Comparison of ENCODE assay signal across 14 cellular contexts in the genomic region with DNA sequence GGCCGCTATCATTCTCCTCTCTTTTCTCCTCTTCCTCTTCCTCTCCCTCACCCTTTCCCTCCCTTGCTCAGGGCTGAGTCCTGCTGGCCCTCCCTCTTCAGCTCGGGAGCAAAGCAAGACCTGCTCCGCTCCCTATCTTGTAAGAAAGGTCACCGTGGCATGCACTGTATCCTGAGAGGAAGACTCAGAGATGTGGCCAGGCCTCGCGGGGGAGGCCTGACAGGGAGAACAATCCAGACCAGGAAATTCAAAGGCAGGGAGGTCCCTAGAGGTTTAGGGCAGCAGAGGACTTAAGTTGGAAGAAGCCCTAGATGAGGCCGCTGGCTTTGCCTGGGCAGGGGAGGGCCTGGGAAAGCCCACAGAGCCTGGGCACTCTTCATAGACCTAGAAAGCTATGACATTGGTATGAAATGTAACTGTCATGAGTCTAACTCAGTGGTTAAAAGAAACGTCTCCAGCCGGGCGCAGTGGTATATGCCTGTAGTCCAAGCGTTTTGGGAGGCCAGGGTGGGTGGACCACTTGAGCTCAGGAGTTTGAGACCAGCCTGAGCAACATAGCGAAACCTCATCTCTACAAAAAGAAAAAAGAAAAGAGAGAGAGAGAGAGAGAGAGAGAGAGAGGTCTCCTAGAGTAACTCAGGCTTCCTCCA. TPM values are rescaled to one million over a fixed set of nuclear protein-coding genes. Genes with fewer than 3 reads are reported as not detected.
DNase-seq lines count a peak whose midpoint lies in the region; ATAC-seq and TF ChIP-seq lines count a peak whose summit lies in the region.
"Had no signal": no experiment of that assay in that cellular context is flagged by ENCODE, and none has a peak within 500 bp of the region (broad histone marks: within the 10 kb centered on the region; RNA-seq: fewer than 3 reads in every experiment).

No MANE protein-coding gene starts in this region.

- H3K9me3 Mint-ChIP-seq in CD14-positive monocyte (no peaks in the 10 kb centered on the region), GM23338 (no peaks in the 10 kb centered on the region; the same call in 2 of the 3 replicates)
- no peaks in the 10 kb centered on the region for H3K9me3 Mint-ChIP-seq in activated CD8-positive, alpha-beta memory T cell treated with anti-CD3 and anti-CD28 coated beads, Interleukin-2, amount 10 ng/mL, durations not matched to agents 7 days and 5 days (ENCODE audit: low read depth)
- H3K9me3 Mint-ChIP-seq: activated naive CD4-positive, alpha-beta T cell treated with anti-CD3 and anti-CD28 coated beads, Interleukin-2, amount 50 U/mL, for 24 hours; CD4-positive, alpha-beta memory T cell; naive B cell had no signal

- peak overlapping the region; percentile 45 for H2AK5ac ChIP-seq in mesenchymal stem cell (ENCODE audit: low read length, severe bottlenecking)

- H2BK15ac ChIP-seq in mesenchymal stem cell (ENCODE audit: low read depth, poor library complexity, severe bottlenecking), result no peak overlapping the region

- H3K4me3 ChIP-seq in GM23338 (no peak overlapping the region), mesenchymal stem cell (ENCODE audit: insufficient read depth in 1 of 2, low read depth in 1 of 2, low read length in 2 of 2) (no peak overlapping the region), MG63 (no peak overlapping the region)

- no peak overlapping the region for H3K23ac ChIP-seq in mesenchymal stem cell (ENCODE audit: low read length in 2 of 2)

- peaks cover 14% of the 10 kb centered on the region for H3K4me1 ChIP-seq in GM23338 (ENCODE audit: insufficient read depth)
- peaks cover 5% of the 10 kb centered on the region for H3K4me1 ChIP-seq in mesenchymal stem cell (ENCODE audit: control insufficient read depth, insufficient read depth, low read depth, low read length)

- H3K36me3 ChIP-seq in GM23338 (ENCODE audit: insufficient read depth) (no peaks in the 10 kb centered on the region), mesenchymal stem cell (ENCODE audit: control insufficient read depth in 1 of 2, insufficient read depth in 2 of 2, low read depth in 1 of 2, low read length in 2 of 2) (peaks cover 0 to 4% of the 10 kb centered on the region in 2 experiments), MG63 (no peaks in the 10 kb centered on the region)

- H3K9me3 ChIP-seq in mesenchymal stem cell (ENCODE audit: control insufficient read depth, low read length) (no peaks in the 10 kb centered on the region), MG63 (no peaks in the 10 kb centered on the region)

- peaks cover 15% of the 10 kb centered on the region for H3K4me1 Mint-ChIP-seq in CD14-positive monocyte
- peaks cover 12% of the 10 kb centered on the region for H3K4me1 Mint-ChIP-seq in GM23338
- peaks cover 7% of the 10 kb centered on the region for H3K4me1 Mint-ChIP-seq in activated CD8-positive, alpha-beta memory T cell treated with anti-CD3 and anti-CD28 coated beads, Interleukin-2, amount 10 ng/mL, durations not matched to agents 7 days and 5 days
- H3K4me1 Mint-ChIP-seq: activated naive CD4-positive, alpha-beta T cell treated with anti-CD3 and anti-CD28 coated beads, Interleukin-2, amount 50 U/mL, for 24 hours had no signal

- peak overlapping the region in 1 of 2 experiments; percentile 6 for H2BK12ac ChIP-seq in mesenchymal stem cell (ENCODE audit: low read length in 2 of 2)

- H3K27me3 Mint-ChIP-seq in CD14-positive monocyte (ENCODE audit: low read depth in 3 of 3) (peaks cover 0 to 2% (median 1%) of the 10 kb centered on the region in 3 donors), GM23338 (ENCODE audit: insufficient read depth, low read depth, poor library complexity) (peaks cover 8% of the 10 kb centered on the region)
- H3K27me3 Mint-ChIP-seq in activated CD8-positive, alpha-beta memory T cell treated with anti-CD3 and anti-CD28 coated beads, Interleukin-2, amount 10 ng/mL, durations not matched to agents 7 days and 5 days, result peaks cover 23% of the 10 kb centered on the region
- H3K27me3 Mint-ChIP-seq: activated naive CD4-positive, alpha-beta T cell treated with anti-CD3 and anti-CD28 coated beads, Interleukin-2, amount 50 U/mL, for 24 hours; CD4-positive, alpha-beta memory T cell; naive B cell had no signal

- H3K36me3 Mint-ChIP-seq in CD14-positive monocyte, result peaks cover 12 to 26% of the 10 kb centered on the region in 2 donors
- no peaks in the 10 kb centered on the region for H3K36me3 Mint-ChIP-seq in GM23338 (ENCODE audit: low read depth)
- peaks cover 4% of the 10 kb centered on the region for H3K36me3 Mint-ChIP-seq in activated CD8-positive, alpha-beta memory T cell treated with anti-CD3 and anti-CD28 coated beads, Interleukin-2, amount 10 ng/mL, durations not matched to agents 7 days and 5 days

- peak overlapping the region in 1 of 2 experiments; percentile 37 for H3K18ac ChIP-seq in mesenchymal stem cell (ENCODE audit: low read depth in 1 of 2, low read length in 2 of 2)

- H3F3A ChIP-seq in GM23338 (replicated peaks; ENCODE audit: low read depth), result no peaks in the 10 kb centered on the region

- H4K8ac ChIP-seq in mesenchymal stem cell (ENCODE audit: low read length), result peak overlapping the region; percentile 19

- H3K27me3 ChIP-seq in GM23338 (ENCODE audit: insufficient read depth), result no peaks in the 10 kb centered on the region
- no peaks in the 10 kb centered on the region for H3K27me3 ChIP-seq in mesenchymal stem cell (ENCODE audit: control insufficient read depth in 1 of 2, insufficient read depth in 1 of 2, low read length in 2 of 2)
- no peaks in the 10 kb centered on the region for H3K27me3 ChIP-seq in MG63

- H3K27ac Mint-ChIP-seq in CD14-positive monocyte (peak overlapping the region; percentile 85 to 95 (median 93)), GM23338 (peak overlapping the region; percentile 49; the same call in 1 of the 2 replicates)
- no peak overlapping the region for H3K27ac Mint-ChIP-seq in activated CD8-positive, alpha-beta memory T cell treated with anti-CD3 and anti-CD28 coated beads, Interleukin-2, amount 10 ng/mL, durations not matched to agents 7 days and 5 days
- H3K27ac Mint-ChIP-seq: activated naive CD4-positive, alpha-beta T cell treated with anti-CD3 and anti-CD28 coated beads, Interleukin-2, amount 50 U/mL, for 24 hours had no signal

- H4K20me1 ChIP-seq in GM23338 (replicated peaks; ENCODE audit: insufficient read depth), result no peaks in the 10 kb centered on the region

- H2AFZ ChIP-seq in GM23338 (no peak overlapping the region; the same call in 1 of the 2 replicates), mesenchymal stem cell (ENCODE audit: low read depth, low read length) (peak overlapping the region; percentile 36)

- H3K14ac ChIP-seq in mesenchymal stem cell (ENCODE audit: low read length in 2 of 2), result no peak overlapping the region

- no peak overlapping the region for H4K91ac ChIP-seq in mesenchymal stem cell (ENCODE audit: low read length)

- CTCF ChIA-PET in activated CD8-positive, alpha-beta memory T cell treated with anti-CD3 and anti-CD28 coated beads, Interleukin-2, amount 10 ng/mL, durations not matched to agents 7 days and 5 days (lab: Charles Lee), result interaction anchor here (0.7 to 1.2 kb wide), 2 partner anchors 18 to 42 kb away, joined by 3 to 4 read pairs; no protein-coding TSS in a partner anchor

- no peaks in the 10 kb centered on the region for H3K79me1 ChIP-seq in mesenchymal stem cell (replicated peaks; ENCODE audit: low read length, poor library complexity, severe bottlenecking)

- H3K27ac ChIP-seq in GM23338 (ENCODE audit: low read depth) (peak overlapping the region; percentile 55; the same call in 1 of the 2 replicates), mesenchymal stem cell (ENCODE audit: low read length, poor library complexity, severe bottlenecking) (no peak overlapping the region)

- peak overlapping the region in 1 of 2 donors; percentile 35 for H3K4me3 Mint-ChIP-seq in CD14-positive monocyte
- no peak overlapping the region for H3K4me3 Mint-ChIP-seq in GM23338
- no peak overlapping the region for H3K4me3 Mint-ChIP-seq in activated CD8-positive, alpha-beta memory T cell treated with anti-CD3 and anti-CD28 coated beads, Interleukin-2, amount 10 ng/mL, durations not matched to agents 7 days and 5 days
- H3K4me3 Mint-ChIP-seq: activated naive CD4-positive, alpha-beta T cell treated with anti-CD3 and anti-CD28 coated beads, Interleukin-2, amount 50 U/mL, for 24 hours; CD4-positive, alpha-beta memory T cell; naive B cell had no signal

- H2BK120ac ChIP-seq in mesenchymal stem cell (ENCODE audit: low read depth, low read length), result peak overlapping the region; percentile 11

- DNase-seq in CD14-positive monocyte (ENCODE audit: low spot score) (no peak), GM23338 (ENCODE audit: low spot score) (no peak), dermis blood vessel endothelial cell (peak; percentile 37), mesenchymal stem cell (no peak), MG63 (no peak)
- DNase-seq in activated CD8-positive, alpha-beta memory T cell treated with anti-CD3 and anti-CD28 coated beads, Interleukin-2, amount 10 ng/mL, durations not matched to agents 7 days and 5 days, result no peak
- DNase-seq: CD4-positive, alpha-beta memory T cell; GDM1; kidney glomerular epithelial cell; naive B cell; stimulated activated CD4-positive, alpha-beta T cell treated with anti-CD3 and anti-CD28 coated beads, Interleukin-2, amount 100 ng/mL, for 24 hours; stimulated activated CD8-positive, alpha-beta memory T cell treated with anti-CD3 and anti-CD28 coated beads, Interleukin-4, amount 100 ng/mL, for 48 hours had no signal

- no peak for TF ChIP-seq CTCF in CD14-positive monocyte (IDR thresholded peaks at IDR 0.05)
- no peak for TF ChIP-seq CTCF in GM23338 (conservative IDR thresholded peaks at IDR 0.05; ENCODE audit: low read depth in 2 of 2)

- WGBS in mesenchymal stem cell, result 73% methylated on average over 11 of the region's 12 CpGs

- no peak overlapping the region for H3K9ac ChIP-seq in mesenchymal stem cell (ENCODE audit: low read length)

- no peak; the same call in 1 of the 3 replicates for ATAC-seq in GM23338
- ATAC-seq in HG02885 (IDR thresholded peaks at IDR 0.05; ENCODE audit: poor library complexity, unreplicated experiment), result no peak
- ATAC-seq in activated CD8-positive, alpha-beta memory T cell treated with anti-CD3 and anti-CD28 coated beads, Interleukin-2, amount 10 ng/mL, durations not matched to agents 7 days and 5 days, result no peak

- no peak overlapping the region for H2BK5ac ChIP-seq in mesenchymal stem cell (ENCODE audit: low read depth, low read length, poor library complexity, severe bottlenecking)

- no peaks in the 10 kb centered on the region for H3K9me2 ChIP-seq in GM23338 (ENCODE audit: insufficient read depth)

- peak overlapping the region; percentile 40 to 46 for H3K4ac ChIP-seq in mesenchymal stem cell (ENCODE audit: low read depth in 1 of 2, low read length in 2 of 2)

- no peaks in the 10 kb centered on the region for H3K79me2 ChIP-seq in GM23338 (replicated peaks; ENCODE audit: insufficient read depth)

- H3K4me2 ChIP-seq in GM23338, result no peak overlapping the region
- no peak overlapping the region for H3K4me2 ChIP-seq in mesenchymal stem cell (ENCODE audit: low read length, poor library complexity, severe bottlenecking)

- intact Hi-C loops in CD14-positive monocyte (cut with micrococcal nuclease), result no loop called here

RNA-seq across cellular contexts. Expression of gene PTAFR, which starts 14.6 kb away (rescaled TPM):
- 100 to 1,000 TPM; 331 to 347 TPM for polyA plus RNA-seq in CD14-positive monocyte
- total RNA-seq in GM23338 (2014; rRNA removed; shearing (Covaris generic)), result 0.27 and 0.76 TPM in 2 replicates
- 0.29 and 0.49 TPM in 2 replicates for polyA plus RNA-seq in GM23338 (2016; fragmentation: Nextera tagmentation; extraction: Ambion mirVana)
- 0.05 and 0.17 TPM in 2 replicates for total RNA-seq in dermis blood vessel endothelial cell
- 0.07 TPM for polyA plus RNA-seq in mesenchymal stem cell (2013, experiment 1 of 2)
- polyA plus RNA-seq in mesenchymal stem cell (2013, experiment 2 of 2), result 0.08 TPM
- 0.49 TPM in 1 of 2 replicates, not detected in the other for total RNA-seq in MG63 (2014; rRNA removed; shearing (Covaris generic); ENCODE audit: low replicate concordance)
- total RNA-seq in activated CD8-positive, alpha-beta memory T cell treated with anti-CD3 and anti-CD28 coated beads, Interleukin-2, amount 10 ng/mL, durations not matched to agents 7 days and 5 days, result under 1 TPM; 0.20 to 0.30 TPM

RNA-seq across cellular contexts. Expression of gene DNAJC8, which starts 41.7 kb away (rescaled TPM):
- polyA plus RNA-seq in CD14-positive monocyte, result 100 to 1,000 TPM; 113 to 118 TPM
- total RNA-seq in GM23338 (2014; rRNA removed; shearing (Covaris generic)), result 67.3 and 71.0 TPM in 2 replicates
- polyA plus RNA-seq in GM23338 (2016; fragmentation: Nextera tagmentation; extraction: Ambion mirVana), result 208 and 210 TPM in 2 replicates
- 54.1 and 68.1 TPM in 2 replicates for total RNA-seq in dermis blood vessel endothelial cell
- 128 TPM for polyA plus RNA-seq in mesenchymal stem cell (2013, experiment 1 of 2)
- 125 TPM for polyA plus RNA-seq in mesenchymal stem cell (2013, experiment 2 of 2)
- total RNA-seq in MG63 (2014; rRNA removed; shearing (Covaris generic); ENCODE audit: low replicate concordance), result 115 and 155 TPM in 2 replicates
- 100 to 1,000 TPM; 103 to 114 TPM for total RNA-seq in activated CD8-positive, alpha-beta memory T cell treated with anti-CD3 and anti-CD28 coated beads, Interleukin-2, amount 10 ng/mL, durations not matched to agents 7 days and 5 days

RNA-seq across cellular contexts. Expression of gene ATP5IF1, which starts 44.8 kb away (rescaled TPM):
- polyA plus RNA-seq in CD14-positive monocyte (100 to 1,000 TPM; 296 to 339 TPM), GM23338 (2016; fragmentation: Nextera tagmentation; extraction: Ambion mirVana) (1,325 and 1,405 TPM in 2 replicates)
- 230 and 282 TPM in 2 replicates for total RNA-seq in GM23338 (2014; rRNA removed; shearing (Covaris generic))
- total RNA-seq in dermis blood vessel endothelial cell, result 102 and 104 TPM in 2 replicates
- 410 TPM for polyA plus RNA-seq in mesenchymal stem cell (2013, experiment 1 of 2)
- 423 TPM for polyA plus RNA-seq in mesenchymal stem cell (2013, experiment 2 of 2)
- 56.3 and 244 TPM in 2 replicates for total RNA-seq in MG63 (2014; rRNA removed; shearing (Covaris generic); ENCODE audit: low replicate concordance)
- 100 to 1,000 TPM; 175 to 182 TPM for total RNA-seq in activated CD8-positive, alpha-beta memory T cell treated with anti-CD3 and anti-CD28 coated beads, Interleukin-2, amount 10 ng/mL, durations not matched to agents 7 days and 5 days
